ENCODE assay signal across 9 cellular contexts in the genomic region with DNA sequence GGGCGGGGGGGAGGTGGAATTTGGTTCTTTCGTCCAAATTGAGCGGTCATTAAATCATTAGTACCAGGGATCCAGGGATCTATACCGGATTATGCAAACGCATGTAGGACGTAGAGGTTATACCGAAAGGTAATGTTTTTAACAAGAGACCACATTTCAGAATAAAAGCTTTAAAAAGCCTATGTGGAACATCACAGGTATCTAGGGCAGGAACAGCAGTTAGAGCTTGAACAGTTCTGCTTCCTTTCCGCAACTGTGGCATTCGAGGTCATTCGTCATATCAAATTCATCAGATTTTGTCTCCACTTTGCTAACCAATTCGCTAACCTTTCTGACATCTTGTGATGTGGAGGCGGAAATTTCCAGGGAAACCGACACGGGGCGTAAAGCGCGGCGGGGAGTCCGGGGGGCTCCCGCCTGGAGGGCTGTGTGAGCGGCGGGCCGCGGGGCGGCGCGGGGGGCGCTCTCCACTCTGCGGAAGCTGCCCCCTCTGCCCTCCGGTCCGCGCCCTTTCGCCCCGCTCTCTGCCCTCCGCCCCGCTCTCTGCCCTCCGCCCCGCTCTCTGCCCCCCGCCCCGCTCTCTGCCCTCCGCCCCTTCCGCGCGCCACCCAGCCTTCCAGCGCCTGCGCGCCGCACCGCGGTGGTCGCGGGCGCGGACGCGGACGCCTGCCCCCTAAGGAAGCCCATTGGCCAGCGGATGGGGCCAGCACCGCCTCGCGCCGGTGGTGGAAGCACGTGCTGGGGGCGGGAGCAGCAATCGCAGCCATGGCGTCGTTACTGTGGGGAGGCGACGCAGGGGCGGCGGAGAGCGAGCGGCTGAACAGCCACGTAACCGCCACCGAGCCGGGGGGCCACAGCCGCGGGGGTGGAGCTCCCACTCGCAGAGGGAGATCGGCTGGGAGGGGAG. TPM values are rescaled to one million over a fixed set of nuclear protein-coding genes. Genes with fewer than 3 reads are reported as not detected.
DNase-seq lines count a peak whose midpoint lies in the region; ATAC-seq and TF ChIP-seq lines count a peak whose summit lies in the region.
"Had no signal": no experiment of that assay in that cellular context is flagged by ENCODE, and none has a peak within 500 bp of the region (broad histone marks: within the 10 kb centered on the region; RNA-seq: fewer than 3 reads in every experiment).

A gene (plus strand): TSS at position 756 of the 907 bp plus-strand sequence. CDS start 10 bp downstream, at position 766.

- H3K4me3 ChIP-seq in CD8-positive, alpha-beta memory T cell (ENCODE audit: low read length) = peak within 1 kb of the TSS; percentile 74
- H3K4me3 ChIP-seq in retinal pigment epithelial cell (ENCODE audit: low read length) = peak within 1 kb of the TSS; percentile 70

- POLR2A ChIA-PET in CD8-positive, alpha-beta memory T cell (lab: Charles Lee) = interaction anchor here (2.3 kb wide), 1 partner anchor 16 kb away, joined by 25 read pairs; a partner anchor contains a TSS

- H3K36me3 ChIP-seq in CD8-positive, alpha-beta memory T cell (ENCODE audit: insufficient read depth, low read length) = peaks cover 7% of the 10 kb centered on the region

- no peak within 1 kb of the TSS for H3K27ac ChIP-seq in CD8-positive, alpha-beta memory T cell (ENCODE audit: low read depth, low read length)

- H3K36me3 Mint-ChIP-seq in CD8-positive, alpha-beta memory T cell = peaks cover 6 to 21% (median 7%) of the 10 kb centered on the region in 3 donors
- H3K36me3 Mint-ChIP-seq in activated naive CD8-positive, alpha-beta T cell treated with anti-CD3 and anti-CD28 coated beads for 36 hours = peaks cover 16% of the 10 kb centered on the region

- peak within 1 kb of the TSS; percentile 90 to 98 (median 96) for H3K4me3 Mint-ChIP-seq in CD8-positive, alpha-beta memory T cell
- H3K4me3 Mint-ChIP-seq in activated naive CD8-positive, alpha-beta T cell treated with anti-CD3 and anti-CD28 coated beads for 36 hours = peak within 1 kb of the TSS; percentile 96

- ATAC-seq in HG02884 (IDR thresholded peaks at IDR 0.05; ENCODE audit: unreplicated experiment) = no peak

- H3K27ac Mint-ChIP-seq in CD8-positive, alpha-beta memory T cell = peak within 1 kb of the TSS in 7 of 8 donors; percentile 42 to 93 (median 84)
- H3K27ac Mint-ChIP-seq in activated naive CD8-positive, alpha-beta T cell treated with anti-CD3 and anti-CD28 coated beads for 36 hours = peak within 1 kb of the TSS; percentile 23

- peaks cover 27 to 45% of the 10 kb centered on the region in 2 donors for H3K27me3 Mint-ChIP-seq in CD8-positive, alpha-beta memory T cell
- peaks cover 28% of the 10 kb centered on the region for H3K27me3 Mint-ChIP-seq in activated naive CD8-positive, alpha-beta T cell treated with anti-CD3 and anti-CD28 coated beads for 36 hours

- peaks cover 31 to 51% (median 44%) of the 10 kb centered on the region in 3 donors for H3K4me1 Mint-ChIP-seq in CD8-positive, alpha-beta memory T cell
- peaks cover 21% of the 10 kb centered on the region for H3K4me1 Mint-ChIP-seq in activated naive CD8-positive, alpha-beta T cell treated with anti-CD3 and anti-CD28 coated beads for 36 hours

- H3K4me1 ChIP-seq in CD8-positive, alpha-beta memory T cell (ENCODE audit: insufficient read depth, low read length) = peaks cover 20% of the 10 kb centered on the region

- TF ChIP-seq CTCF in retinal pigment epithelial cell (conservative IDR thresholded peaks at IDR 0.05; ENCODE audit: low read depth, low read length) = no peak

- no peaks in the 10 kb centered on the region for H3K9me3 ChIP-seq in CD8-positive, alpha-beta memory T cell (ENCODE audit: low read length)
- H3K9me3 ChIP-seq: left lung had no signal

- CTCF ChIA-PET in CD8-positive, alpha-beta memory T cell (lab: Charles Lee) = interaction anchor here (0.8 to 2.1 kb wide), 3 partner anchors 9 to 19 kb away, joined by 3 to 12 read pairs (median 5); a partner anchor contains a TSS

- H3K9me3 Mint-ChIP-seq in CD8-positive, alpha-beta memory T cell = peaks cover 0 to 3% (median 0%) of the 10 kb centered on the region in 5 donors
- H3K9me3 Mint-ChIP-seq in activated naive CD8-positive, alpha-beta T cell treated with anti-CD3 and anti-CD28 coated beads for 36 hours = no peaks in the 10 kb centered on the region

- peak in 3 of 5 donors; percentile 13 to 24 (median 14) for DNase-seq in CD8-positive, alpha-beta memory T cell
- DNase-seq in NCI-H1417 treated with DMSO at 0.1 percent for 48 hours (lab: John Stamatoyannopoulos, UW) (peak; percentile 32), hippocampal formation (lab: John Stamatoyannopoulos, UW) (peak; percentile 38 to 43), retinal pigment epithelial cell (ENCODE audit: low read depth) (no peak), hepatic stellate cell (ENCODE audit: low spot score) (no peak), AML-193 (lab: John Stamatoyannopoulos, UW) (no peak)
- DNase-seq in activated naive CD8-positive, alpha-beta T cell treated with anti-CD3 and anti-CD28 coated beads for 36 hours = peak; percentile 50

- peaks cover 18% of the 10 kb centered on the region for H3K27me3 ChIP-seq in CD8-positive, alpha-beta memory T cell (ENCODE audit: insufficient read depth, low read length, poor library complexity, severe bottlenecking)

RNA-seq across cellular contexts. Expression of the gene that starts here (rescaled TPM):
- under 1 TPM in 1 of 2 experiments, not detected in 1; 0.46 TPM for total RNA-seq in CD8-positive, alpha-beta memory T cell
- polyA plus RNA-seq in CD8-positive, alpha-beta memory T cell = not detected
- total RNA-seq in activated naive CD8-positive, alpha-beta T cell treated with anti-CD3 and anti-CD28 coated beads for 36 hours = under 1 TPM; 0.14 to 0.26 TPM

Comparison
In these comparisons a context has a peak if more than half of its experiments do, and no peak if none do; other contexts are left out.
1. Peak in DNase-seq and H3K4me3 ChIP-seq in CD8-positive, alpha-beta memory T cell; RNA of the gene not detected or under 1 TPM.
2. Peak in DNase-seq in activated naive CD8-positive, alpha-beta T cell treated with anti-CD3 and anti-CD28 coated beads for 36 hours; RNA of the gene not detected or under 1 TPM.
3. DNase-seq: peak in NCI-H1417 treated with DMSO at 0.1 percent for 48 hours (single experiment) and hippocampal formation (2 of 2); none in retinal pigment epithelial cell (single experiment), hepatic stellate cell (single experiment) and AML-193 (0 of 2).